ENCODE assay signal across 9 cellular contexts in genomic region chr12:5796171-5797091, GRCh38.
DNase-seq lines count a peak whose midpoint lies in the region; ATAC-seq and TF ChIP-seq lines count a peak whose summit lies in the region.
"Had no signal": no experiment of that assay in that cellular context is flagged by ENCODE, and none has a peak within 500 bp of the region (broad histone marks: within the 10 kb centered on the region; RNA-seq: fewer than 3 reads in every experiment).

No MANE protein-coding gene starts in this region.

- H3F3A ChIP-seq in PC-9 (ENCODE audit: insufficient read depth, low read depth): no peaks in the 10 kb centered on the region

- H3K9me2 ChIP-seq in PC-9 (ENCODE audit: insufficient read depth): no peaks in the 10 kb centered on the region

- H3K4me3 ChIP-seq in PC-9: no peak overlapping the region
- H3K4me3 ChIP-seq: skin epidermis had no signal

- H3K79me2 ChIP-seq in PC-9 (ENCODE audit: low read depth): no peaks in the 10 kb centered on the region

- peaks cover 1% of the 10 kb centered on the region for H3K9me3 Mint-ChIP-seq in glutamatergic neuron (ENCODE audit: unreplicated experiment)

- peaks cover 58% of the 10 kb centered on the region for H3K27me3 ChIP-seq in PC-9 (ENCODE audit: insufficient read depth, low read depth)

- no peak overlapping the region for H3K4me2 ChIP-seq in PC-9

- no peaks in the 10 kb centered on the region for H3K9me3 ChIP-seq in PC-9 (ENCODE audit: insufficient read depth, low read depth)

- no TSS peak for BruUV-seq in PC-9 (replicated peaks; lab: Mats Ljungman, UMichigan)

- 0 out of 2 replicates have a peak, but pooled peaks cover 8% of the 10 kb centered on the region for H4K20me1 ChIP-seq in PC-9 (ENCODE audit: insufficient read depth)

- peaks cover 3% of the 10 kb centered on the region for H3K36me3 Mint-ChIP-seq in glutamatergic neuron (ENCODE audit: unreplicated experiment)

- intact Hi-C loops in Right ventricle myocardium inferior (cut with DNase I) (loop anchor here (5.0 kb wide), 1 partner anchor 49 kb away; no protein-coding TSS in a partner anchor), cardiac septum (cut with DNase I) (no loop called here), PC-9 (cut with micrococcal nuclease; ENCODE audit: unreplicated experiment) (no loop called here)

- no peak overlapping the region for H3K4me3 Mint-ChIP-seq in glutamatergic neuron (ENCODE audit: unreplicated experiment)

- no peak overlapping the region for H3K27ac Mint-ChIP-seq in glutamatergic neuron (ENCODE audit: unreplicated experiment)

- H3K4me1 ChIP-seq in PC-9 (replicated peaks; ENCODE audit: insufficient read depth): no peaks in the 10 kb centered on the region

- CTCF ChIA-PET in PC-9 (lab: Charles Lee): no interaction called here

- POLR2A ChIA-PET in PC-9 (lab: Charles Lee; ENCODE audit: unreplicated experiment): no interaction called here

- DNase-seq in Right ventricle myocardium inferior (ENCODE audit: missing footprints) (peak; percentile 64), cardiac septum (ENCODE audit: low spot score) (no peak), PC-9 (peak in 1 of 2 experiments; percentile 21), glutamatergic neuron (peak; percentile 82), NCI-H2196 treated with DMSO at 0.1 percent for 48 hours (lab: John Stamatoyannopoulos, UW; ENCODE audit: unreplicated experiment) (no peak), HPDE6-E6E7 (ENCODE audit: extremely low spot score) (no peak)
- peak; percentile 46 for DNase-seq in stimulated activated CD4-positive, alpha-beta T cell treated with anti-CD3 and anti-CD28 coated beads, Interleukin-15, amount 100 ng/mL, for 24 hours

- no peak overlapping the region for H2AFZ ChIP-seq in PC-9

- no peak overlapping the region for H3K27ac ChIP-seq in PC-9
- H3K27ac ChIP-seq: skin epidermis had no signal

- no peaks in the 10 kb centered on the region for H3K36me3 ChIP-seq in PC-9 (ENCODE audit: low read depth)

- H3K4me1 Mint-ChIP-seq in glutamatergic neuron (ENCODE audit: low read depth, unreplicated experiment): no peaks in the 10 kb centered on the region

- peak; percentile 70 for ATAC-seq in Right ventricle myocardium inferior
- no peak for ATAC-seq in GM18502 (IDR thresholded peaks at IDR 0.05; ENCODE audit: poor library complexity, unreplicated experiment)

- peaks cover 1% of the 10 kb centered on the region for H3K27me3 Mint-ChIP-seq in glutamatergic neuron (ENCODE audit: unreplicated experiment)

- TF ChIP-seq CTCF in PC-9 (conservative IDR thresholded peaks at IDR 0.05) (peak; percentile 64), glutamatergic neuron (IDR thresholded peaks at IDR 0.05; ENCODE audit: partially characterized antibody, unreplicated experiment) (peak; percentile 75)

Comparison
In these comparisons a context has a peak if more than half of its experiments do, and no peak if none do; other contexts are left out.
1. DNase-seq: peak in Right ventricle myocardium inferior (single experiment), glutamatergic neuron (single experiment) and stimulated activated CD4-positive, alpha-beta T cell treated with anti-CD3 and anti-CD28 coated beads, Interleukin-15, amount 100 ng/mL, for 24 hours (single experiment); none in cardiac septum (single experiment), NCI-H2196 treated with DMSO at 0.1 percent for 48 hours (single experiment) and HPDE6-E6E7 (single experiment).